In genomic region chr19:2059422-2060201, GRCh38 we compare ENCODE assay signal across 8 cellular contexts. TPM values are rescaled to one million over a fixed set of nuclear protein-coding genes. Genes with fewer than 3 reads are reported as not detected.
DNase-seq lines count a peak whose midpoint lies in the region; ATAC-seq and TF ChIP-seq lines count a peak whose summit lies in the region.

No MANE protein-coding gene starts in this region.

- in situ Hi-C loops in astrocyte of the spinal cord (cut with HindIII; ENCODE audit: low sequenced_read_pairs) = no loop called here

- no peak for ATAC-seq in stimulated activated effector memory CD8-positive, alpha-beta T cell treated with anti-CD3 and anti-CD28 coated beads, Interleukin-12 subunit alpha, Interleukin-12 subunit beta, amount 100 ng/mL, for 72 hours
- ATAC-seq in GM18520 (IDR thresholded peaks at IDR 0.05; ENCODE audit: unreplicated experiment) (no peak), HG03108 (IDR thresholded peaks at IDR 0.05; ENCODE audit: unreplicated experiment) (no peak)

- DNase-seq in ELF-1 (ENCODE audit: low read depth, low spot score) = peak; percentile 52
- peak; percentile 94 for DNase-seq in NCI-H460 (ENCODE audit: extremely low read depth, low read depth)
- peak; percentile 79 for DNase-seq in astrocyte of the spinal cord (ENCODE audit: low read depth, low spot score)
- DNase-seq in islet precursor cell = peak; percentile 93
- DNase-seq in stimulated activated effector memory CD8-positive, alpha-beta T cell treated with anti-CD3 and anti-CD28 coated beads, Interleukin-12 subunit alpha, Interleukin-12 subunit beta, amount 100 ng/mL, for 72 hours (ENCODE audit: low spot score in 2 of 2) = no peak
- DNase-seq in DMS153 treated with DMSO at 0.1 percent for 48 hours (lab: John Stamatoyannopoulos, UW; ENCODE audit: unreplicated experiment) = no peak

- no peak overlapping the region for H3K4me3 ChIP-seq in astrocyte of the spinal cord (ENCODE audit: low read depth, low read length)

- peaks cover 45% of the 10 kb centered on the region for H3K4me1 Mint-ChIP-seq in stimulated activated effector memory CD8-positive, alpha-beta T cell treated with anti-CD3 and anti-CD28 coated beads, Interleukin-12 subunit alpha, Interleukin-12 subunit beta, amount 100 ng/mL, for 72 hours

- no peak for TF ChIP-seq CTCF in astrocyte of the spinal cord (IDR thresholded peaks at IDR 0.05; ENCODE audit: low read depth, low read length)

- peaks cover 38% of the 10 kb centered on the region for H3K36me3 Mint-ChIP-seq in stimulated activated effector memory CD8-positive, alpha-beta T cell treated with anti-CD3 and anti-CD28 coated beads, Interleukin-12 subunit alpha, Interleukin-12 subunit beta, amount 100 ng/mL, for 72 hours

- no peaks in the 10 kb centered on the region for H3K9me3 Mint-ChIP-seq in stimulated activated effector memory CD8-positive, alpha-beta T cell treated with anti-CD3 and anti-CD28 coated beads, Interleukin-12 subunit alpha, Interleukin-12 subunit beta, amount 100 ng/mL, for 72 hours

- peak overlapping the region; percentile 96 for H3K4me3 Mint-ChIP-seq in stimulated activated effector memory CD8-positive, alpha-beta T cell treated with anti-CD3 and anti-CD28 coated beads, Interleukin-12 subunit alpha, Interleukin-12 subunit beta, amount 100 ng/mL, for 72 hours

- H3K27ac Mint-ChIP-seq in stimulated activated effector memory CD8-positive, alpha-beta T cell treated with anti-CD3 and anti-CD28 coated beads, Interleukin-12 subunit alpha, Interleukin-12 subunit beta, amount 100 ng/mL, for 72 hours = peak overlapping the region; percentile 99

RNA-seq across cellular contexts. Expression of gene MKNK2, which starts 8.6 kb away (rescaled TPM):
- total RNA-seq in NCI-H460 (2014; rRNA removed; shearing (Covaris generic)) = 87.0 and 90.9 TPM in 2 replicates
- 79.8 and 124 TPM in 2 replicates for polyA plus RNA-seq in NCI-H460 (2014; cell fraction: nucleus; rRNA removed)

RNA-seq across cellular contexts. Expression of gene MOB3A, which starts 36.5 kb away (rescaled TPM):
- 12.3 and 14.4 TPM in 2 replicates for total RNA-seq in NCI-H460 (2014; rRNA removed; shearing (Covaris generic))
- 3.5 and 6.3 TPM in 2 replicates for polyA plus RNA-seq in NCI-H460 (2014; cell fraction: nucleus; rRNA removed)

RNA-seq across cellular contexts. Expression of gene IZUMO4, which starts 37.1 kb away (rescaled TPM):
- total RNA-seq in NCI-H460 (2014; rRNA removed; shearing (Covaris generic)) = 1.4 and 1.6 TPM in 2 replicates
- 9.7 and 24.7 TPM in 2 replicates for polyA plus RNA-seq in NCI-H460 (2014; cell fraction: nucleus; rRNA removed)

RNA-seq across cellular contexts. Expression of gene BTBD2, which starts 44.1 kb away (rescaled TPM):
- 32.9 and 33.7 TPM in 2 replicates for total RNA-seq in NCI-H460 (2014; rRNA removed; shearing (Covaris generic))
- 56.1 and 72.6 TPM in 2 replicates for polyA plus RNA-seq in NCI-H460 (2014; cell fraction: nucleus; rRNA removed)

Comparison
In these comparisons a context has a peak if more than half of its experiments do, and no peak if none do; other contexts are left out.
1. DNase-seq: peak in ELF-1 (single experiment), NCI-H460 (single experiment), astrocyte of the spinal cord (single experiment) and islet precursor cell (single experiment); none in stimulated activated effector memory CD8-positive, alpha-beta T cell treated with anti-CD3 and anti-CD28 coated beads, Interleukin-12 subunit alpha, Interleukin-12 subunit beta, amount 100 ng/mL, for 72 hours (0 of 2) and DMS153 treated with DMSO at 0.1 percent for 48 hours (single experiment).